34 cellular contexts compared by ENCODE assay signal in genomic region chr10:63683686-63684085, GRCh38.
"Had no signal": no experiment of that assay in that cellular context is flagged by ENCODE, and none has a peak within 500 bp of the region (broad histone marks: within the 10 kb centered on the region; RNA-seq: fewer than 3 reads in every experiment).

No MANE protein-coding gene starts in this region.

- H3K9me3 Mint-ChIP-seq: activated CD4-positive, alpha-beta memory T cell treated with anti-CD3 and anti-CD28 coated beads, Interleukin-2, amount 10 ng/mL, durations not matched to agents 7 days and 5 days; activated naive CD4-positive, alpha-beta T cell treated with anti-CD3 and anti-CD28 coated beads, Interleukin-2, amount 10 ng/mL, durations not matched to agents 7 days and 5 days; activated naive CD8-positive, alpha-beta T cell treated with anti-CD3 and anti-CD28 coated beads, Interleukin-2, amount 50 U/mL, for 24 hours had no signal

- H3K27ac ChIP-seq: Peyer's patch, SJSA1 had no signal

- H3K36me3 Mint-ChIP-seq: activated CD8-positive, alpha-beta memory T cell treated with anti-CD3 and anti-CD28 coated beads, Interleukin-2, amount 10 ng/mL, durations not matched to agents 7 days and 5 days; activated naive CD4-positive, alpha-beta T cell treated with anti-CD3 and anti-CD28 coated beads, Interleukin-2, amount 10 ng/mL, durations not matched to agents 7 days and 5 days; brain had no signal

- H3K4me2 ChIP-seq: SK-N-SH had no signal

- H3K27ac Mint-ChIP-seq: activated CD4-positive, alpha-beta memory T cell treated with anti-CD3 and anti-CD28 coated beads, Interleukin-2, amount 10 ng/mL, durations not matched to agents 7 days and 5 days; activated CD4-positive, alpha-beta T cell treated with anti-CD3 and anti-CD28 coated beads for 36 hours; activated CD8-positive, alpha-beta memory T cell treated with anti-CD3 and anti-CD28 coated beads, Interleukin-2, amount 10 ng/mL, durations not matched to agents 7 days and 5 days; activated naive CD4-positive, alpha-beta T cell treated with anti-CD3 and anti-CD28 coated beads, Interleukin-2, amount 10 ng/mL, durations not matched to agents 7 days and 5 days; activated naive CD8-positive, alpha-beta T cell; activated naive CD8-positive, alpha-beta T cell treated with anti-CD3 and anti-CD28 coated beads, Interleukin-2, amount 50 U/mL, for 24 hours; brain; T-helper 17 cell had no signal

- H3K27me3 ChIP-seq: Peyer's patch, SJSA1 had no signal

- H3K4me3 ChIP-seq: Peyer's patch, SJSA1 had no signal

- H3K9me2 ChIP-seq: SK-N-SH had no signal

- H3K4me1 ChIP-seq: Peyer's patch, SJSA1 had no signal

- DNase-seq: activated CD4-positive, alpha-beta memory T cell treated with anti-CD3 and anti-CD28 coated beads, Interleukin-2, amount 10 ng/mL, durations not matched to agents 7 days and 5 days; activated CD4-positive, alpha-beta T cell treated with anti-CD3 and anti-CD28 coated beads for 36 hours; activated CD4-positive, alpha-beta T cell treated with anti-CD3 and anti-CD28 coated beads, Interleukin-2, amount 50 U/mL, for 1 hour; activated CD8-positive, alpha-beta memory T cell treated with anti-CD3 and anti-CD28 coated beads for 24 hours; activated CD8-positive, alpha-beta memory T cell treated with anti-CD3 and anti-CD28 coated beads, Interleukin-2, amount 10 ng/mL, durations not matched to agents 7 days and 5 days; activated CD8-positive, alpha-beta memory T cell treated with anti-CD3 and anti-CD28 coated beads, Interleukin-2, amount 50 U/mL, for 48 hours; activated effector memory CD4-positive, alpha-beta T cell treated with Interleukin-2 at 50 U/mL for 16 hours; activated naive CD4-positive, alpha-beta T cell treated with anti-CD3 and anti-CD28 coated beads, Interleukin-2, amount 10 ng/mL, durations not matched to agents 7 days and 5 days; activated naive CD8-positive, alpha-beta T cell treated with anti-CD3 and anti-CD28 coated beads, Interleukin-2, amount 50 U/mL, for 24 hours; activated T-cell treated with anti-CD3 and anti-CD28 coated beads, Interleukin-2, amount 50 U/mL, for 48 hours; anterior cingulate cortex; caudate nucleus; cerebellar nuclear complex; Karpas-422; NCI-H1092; NCI-H1436 treated with DMSO at 0.1 percent for 48 hours; NCI-H1694 treated with DMSO at 0.1 percent for 48 hours; NCI-H2029; NCI-H2107; NCI-H2171; NCI-H510A; NCI-H526; NCI-H748 treated with DMSO at 0.1 percent for 48 hours; NK-92 treated with Interleukin-12 subunit alpha and Interleukin-12 subunit beta, amount 100 ng/mL, for 24 hours; PC-3; Peyer's patch; RPMI8226; SHP77 treated with DMSO at 0.1 percent for 48 hours; SK-N-SH; T-helper 17 cell; T1000 had no signal

- H3K36me3 ChIP-seq: Peyer's patch, SJSA1 had no signal

- H3K9me3 ChIP-seq: Peyer's patch, SJSA1, SK-N-SH had no signal

- ATAC-seq: activated CD8-positive, alpha-beta memory T cell treated with anti-CD3 and anti-CD28 coated beads, Interleukin-2, amount 10 ng/mL, durations not matched to agents 7 days and 5 days; activated naive CD8-positive, alpha-beta T cell treated with anti-CD3 and anti-CD28 coated beads, Interleukin-2, amount 50 U/mL, for 24 hours; PC-3; T-helper 17 cell had no signal

- H3K4me3 Mint-ChIP-seq: activated CD4-positive, alpha-beta memory T cell treated with anti-CD3 and anti-CD28 coated beads, Interleukin-2, amount 10 ng/mL, durations not matched to agents 7 days and 5 days; activated CD4-positive, alpha-beta T cell treated with anti-CD3 and anti-CD28 coated beads for 36 hours; activated CD8-positive, alpha-beta memory T cell treated with anti-CD3 and anti-CD28 coated beads, Interleukin-2, amount 10 ng/mL, durations not matched to agents 7 days and 5 days; activated naive CD4-positive, alpha-beta T cell treated with anti-CD3 and anti-CD28 coated beads, Interleukin-2, amount 10 ng/mL, durations not matched to agents 7 days and 5 days; activated naive CD8-positive, alpha-beta T cell; activated naive CD8-positive, alpha-beta T cell treated with anti-CD3 and anti-CD28 coated beads, Interleukin-2, amount 50 U/mL, for 24 hours; brain; T-helper 17 cell had no signal

- H3K9ac ChIP-seq: SK-N-SH had no signal
